In the genomic region with DNA sequence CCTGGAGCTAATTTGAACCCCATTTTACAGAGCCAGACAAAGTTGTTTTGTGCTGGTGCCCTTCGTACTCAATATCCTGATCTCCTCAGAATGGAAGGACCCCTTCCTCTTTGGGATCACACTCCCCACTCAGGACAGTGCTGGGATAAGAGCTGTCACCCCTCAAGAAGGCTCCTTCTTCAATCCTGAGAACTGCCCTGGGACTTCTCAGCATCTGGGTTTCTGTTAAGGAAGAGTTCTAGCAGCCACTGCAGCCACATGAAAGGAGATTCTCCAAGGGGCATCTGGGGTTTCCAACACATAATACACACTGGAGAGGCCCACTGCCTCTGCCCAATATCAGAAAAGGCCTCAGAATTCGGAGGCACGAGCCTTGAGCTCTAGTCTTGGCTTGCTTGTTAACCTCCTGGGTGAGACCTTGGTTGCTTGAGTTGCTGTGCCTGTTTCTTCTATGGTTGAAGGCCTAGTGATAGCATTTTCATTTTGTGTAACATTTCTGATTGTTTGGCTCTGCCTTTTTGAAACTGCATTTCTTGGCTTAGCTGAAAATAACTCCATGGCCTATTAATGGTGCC, we compare ENCODE assay signal across 25 cellular contexts.
"Had no signal": no experiment of that assay in that cellular context is flagged by ENCODE, and none has a peak within 500 bp of the region (broad histone marks: within the 10 kb centered on the region; RNA-seq: fewer than 3 reads in every experiment).

No MANE protein-coding gene starts in this region.

- H3K9me3 ChIP-seq: lower lobe of right lung, neutrophil, right lobe of liver, testis, tibial artery, upper lobe of right lung, uterus had no signal

- H3K4me3 ChIP-seq: lower lobe of right lung, right lobe of liver, testis, tibial artery, upper lobe of right lung, uterus had no signal

- FAIRE-seq: endothelial cell of umbilical vein, frontal cortex, keratinocyte, small intestine had no signal

- H2AFZ ChIP-seq: parathyroid adenoma had no signal

- H3K27me3 Mint-ChIP-seq: dendritic cell treated with granulocyte-macrophage colony-stimulating factor and Interleukin-4, amounts not matched to agents 40 ng/mL and 50 ng/mL, for 4 days; naive B cell; natural killer cell treated with Interleukin-12 subunit alpha and Interleukin-12 subunit beta and Interleukin-15 and Interleukin-18, amount 100 ng/mL, for 72 hours; progenitor cell of endocrine pancreas had no signal

- H3K4me1 ChIP-seq: lower lobe of right lung, parathyroid adenoma, testis, tibial artery, upper lobe of right lung, uterus had no signal

- H3K27ac Mint-ChIP-seq: dendritic cell treated with granulocyte-macrophage colony-stimulating factor and Interleukin-4, amounts not matched to agents 40 ng/mL and 50 ng/mL, for 4 days; immature natural killer cell; naive B cell; natural killer cell treated with Interleukin-12 subunit alpha and Interleukin-12 subunit beta and Interleukin-15 and Interleukin-18, amount 100 ng/mL, for 72 hours; progenitor cell of endocrine pancreas had no signal

- H3K9me3 Mint-ChIP-seq: dendritic cell treated with granulocyte-macrophage colony-stimulating factor and Interleukin-4, amounts not matched to agents 40 ng/mL and 50 ng/mL, for 4 days; natural killer cell treated with Interleukin-12 subunit alpha and Interleukin-12 subunit beta and Interleukin-15 and Interleukin-18, amount 100 ng/mL, for 72 hours; neural crest cell had no signal

- H3K9ac ChIP-seq: parathyroid adenoma had no signal

- DNase-seq: effector CD8-positive, alpha-beta T cell; hypothalamus; immature natural killer cell; left ventricle myocardium superior; lower lobe of right lung; naive B cell; small intestine; stimulated activated CD4-positive, alpha-beta T cell treated with anti-CD3 and anti-CD28 coated beads, Interleukin-15, amount 100 ng/mL, for 24 hours; stimulated activated CD4-positive, alpha-beta T cell treated with anti-CD3 and anti-CD28 coated beads, Interleukin-2, amount 100 ng/mL, for 48 hours; stimulated activated naive CD4-positive, alpha-beta T cell; substantia nigra; testis; tibial artery; upper lobe of right lung; uterus had no signal

- H3K36me3 Mint-ChIP-seq: immature natural killer cell; naive B cell; natural killer cell treated with Interleukin-12 subunit alpha and Interleukin-12 subunit beta and Interleukin-15 and Interleukin-18, amount 100 ng/mL, for 72 hours had no signal

- H3K4me1 Mint-ChIP-seq: immature natural killer cell, naive B cell had no signal

- ATAC-seq: left ventricle myocardium superior, lower lobe of right lung, right lobe of liver, upper lobe of right lung had no signal

- H3K4me3 Mint-ChIP-seq: dendritic cell treated with granulocyte-macrophage colony-stimulating factor and Interleukin-4, amounts not matched to agents 40 ng/mL and 50 ng/mL, for 4 days; immature natural killer cell; naive B cell; natural killer cell treated with Interleukin-12 subunit alpha and Interleukin-12 subunit beta and Interleukin-15 and Interleukin-18, amount 100 ng/mL, for 72 hours; neural crest cell had no signal

- H3K27me3 ChIP-seq: neutrophil, right lobe of liver, testis, tibial artery, upper lobe of right lung, uterus had no signal

- H3K27ac ChIP-seq: lower lobe of right lung, neutrophil, parathyroid adenoma, right lobe of liver, testis, tibial artery, upper lobe of right lung, uterus had no signal

- H3K36me3 ChIP-seq: lower lobe of right lung, neutrophil, right lobe of liver, tibial artery, upper lobe of right lung, uterus had no signal
